ENCODE assay signal across 9 cellular contexts in genomic region chr1:66592106-66592507, GRCh38. TPM values are rescaled to one million over a fixed set of nuclear protein-coding genes. Genes with fewer than 3 reads are reported as not detected.
A peak's percentile ranks its signal among the peaks of the same experiment; 100 is the strongest.
DNase-seq lines count a peak whose midpoint lies in the region; TF ChIP-seq lines count a peak whose summit lies in the region.
"Not testable (repeated sequence)": the region's sequence is repeated elsewhere in the genome, so short reads cannot be mapped to it uniquely, and the experiment has no call there.
"Had no signal": no experiment of that assay in that cellular context is flagged by ENCODE, and none has a peak within 500 bp of the region (broad histone marks: within the 10 kb centered on the region; RNA-seq: fewer than 3 reads in every experiment).

No MANE protein-coding gene starts in this region.

- not testable (repeated sequence) for H3K9me3 Mint-ChIP-seq in endodermal cell, nephron

- peak overlapping the region; percentile 51 for H3K4me2 ChIP-seq in smooth muscle cell

- H3F3A ChIP-seq in smooth muscle cell (ENCODE audit: low read depth): not testable (repeated sequence)

- not testable (repeated sequence) for H3K27ac ChIP-seq in endodermal cell (ENCODE audit: low read depth, low read length); smooth muscle cell (ENCODE audit: low read depth)

- not testable (repeated sequence) for H4K20me1 ChIP-seq in smooth muscle cell (ENCODE audit: low read depth)

- not testable (repeated sequence) for H3K27me3 ChIP-seq in endodermal cell (ENCODE audit: control insufficient read depth, insufficient read depth, low read length, poor library complexity, severe bottlenecking); smooth muscle cell (ENCODE audit: low read depth)

- H3K27me3 Mint-ChIP-seq in endodermal cell (ENCODE audit: insufficient read depth); nephron (ENCODE audit: low read depth): not testable (repeated sequence)

- H2AFZ ChIP-seq in smooth muscle cell (ENCODE audit: low read depth): not testable (repeated sequence)

- not testable (repeated sequence) for H3K4me1 ChIP-seq in endodermal cell (ENCODE audit: control insufficient read depth, insufficient read depth, low read length); smooth muscle cell (ENCODE audit: low read depth)

- not testable (repeated sequence) for H3K9me3 ChIP-seq in endodermal cell (ENCODE audit: control insufficient read depth, low read length); smooth muscle cell (replicated peaks; ENCODE audit: low read depth)

- not testable (repeated sequence) for H3K4me3 ChIP-seq in endodermal cell (ENCODE audit: low read length); smooth muscle cell

- not testable (repeated sequence) for H3K9ac ChIP-seq in endodermal cell (ENCODE audit: extremely low read depth, low read length, poor library complexity, severe bottlenecking); smooth muscle cell (ENCODE audit: low read depth)

- H3K79me2 ChIP-seq in smooth muscle cell (ENCODE audit: low read depth): not testable (repeated sequence)

- H3K4me1 Mint-ChIP-seq in endodermal cell: peaks cover 17% of the 10 kb centered on the region
- H3K4me1 Mint-ChIP-seq in nephron: not testable (repeated sequence)

- not testable (repeated sequence) for H3K36me3 Mint-ChIP-seq in endodermal cell (ENCODE audit: low read depth); nephron (ENCODE audit: low read depth)

- DNase-seq in DMS153 treated with DMSO at 0.1 percent for 48 hours (lab: John Stamatoyannopoulos, UW; ENCODE audit: unreplicated experiment) (peak; percentile 24), HT-29 (ENCODE audit: low spot score) (peak; percentile 7), OCI-M1 (lab: John Stamatoyannopoulos, UW) (peak; percentile 31), endodermal cell (peak; percentile 52), left kidney (ENCODE audit: low read depth, low spot score) (peak; percentile 71)
- not testable (repeated sequence) for DNase-seq in smooth muscle cell (lab: John Stamatoyannopoulos, UW; ENCODE audit: unreplicated experiment)

- H3K27ac Mint-ChIP-seq in endodermal cell (peak overlapping the region; percentile 91), nephron (peak overlapping the region in 2 of 3 experiments; percentile 20 to 64)

- not testable (repeated sequence) for TF ChIP-seq CTCF in endodermal cell (conservative IDR thresholded peaks at IDR 0.05); nephron (IDR thresholded peaks at IDR 0.05; ENCODE audit: unreplicated experiment in 3 of 3); smooth muscle cell (IDR thresholded peaks at IDR 0.05; ENCODE audit: borderline replicate concordance, insufficient read depth, poor library complexity, severe bottlenecking)

- WGBS in endodermal cell (ENCODE audit: insufficient coverage in 1 of 2, insufficient read length in 1 of 2), 2 experiments: 83 to 95% methylated on average over 4 to 5 of the region's 5 CpGs
- WGBS in smooth muscle cell (ENCODE audit: low lambda C conversion rate): 35% methylated on average over 5 of the region's 5 CpGs

- H3K4me3 Mint-ChIP-seq in endodermal cell: peak overlapping the region; percentile 14
- not testable (repeated sequence) for H3K4me3 Mint-ChIP-seq in nephron

- not testable (repeated sequence) for H3K36me3 ChIP-seq in endodermal cell (ENCODE audit: control insufficient read depth, insufficient read depth, low read length); smooth muscle cell (ENCODE audit: low read depth)

RNA-seq across cellular contexts. Expression of gene SGIP1, which starts 58.2 kb away (rescaled TPM):
- total RNA-seq in HT-29 (2014; rRNA removed; shearing (Covaris generic)): not detected in 2 replicates
- total RNA-seq in endodermal cell (1 to 10 TPM; 3.8 to 9.4 TPM), smooth muscle cell (3.5 and 6.1 TPM in 2 replicates)
- polyA plus RNA-seq in endodermal cell (2013, experiment 1 of 2): 6.1 TPM
- polyA plus RNA-seq in endodermal cell (2013, experiment 2 of 2): 5.3 TPM
- 0.89 and 2.2 TPM in 2 replicates for polyA plus RNA-seq in smooth muscle cell
- total RNA-seq: Calu3; CD4-positive, CD25-positive, alpha-beta regulatory T cell had no signal
- polyA plus RNA-seq: CD4-positive, CD25-positive, alpha-beta regulatory T cell had no signal
